8 cellular contexts compared by ENCODE assay signal in genomic region chr10:45761622-45762021, GRCh38. TPM values are rescaled to one million over a fixed set of nuclear protein-coding genes. Genes with fewer than 3 reads are reported as not detected.
DNase-seq lines count a peak whose midpoint lies in the region; ATAC-seq and TF ChIP-seq lines count a peak whose summit lies in the region.
"Not testable (repeated sequence)": the region's sequence is repeated elsewhere in the genome, so short reads cannot be mapped to it uniquely, and the experiment has no call there.

No MANE protein-coding gene starts in this region.

- peak; percentile 40 for ATAC-seq in GM18867 (IDR thresholded peaks at IDR 0.05; ENCODE audit: unreplicated experiment)
- ATAC-seq in GM19467 (IDR thresholded peaks at IDR 0.05; ENCODE audit: unreplicated experiment): peak; percentile 62
- ATAC-seq in HG02870 (IDR thresholded peaks at IDR 0.05; ENCODE audit: unreplicated experiment): peak; percentile 45
- peak; percentile 57 for ATAC-seq in HG03460 (IDR thresholded peaks at IDR 0.05; ENCODE audit: unreplicated experiment)
- ATAC-seq in activated B cell treated with CpG ODN at 0.5 μM for 24 hours (ENCODE audit: low read depth): peak; percentile 64

- not testable (repeated sequence) for DNase-seq in HFFc6, activated B cell treated with CpG ODN at 0.5 μM for 24 hours
- peak; percentile 44 for DNase-seq in fibroblast of villous mesenchyme (ENCODE audit: low read depth)

- H3K27ac Mint-ChIP-seq in HFFc6, activated B cell treated with CpG ODN at 0.5 μM for 24 hours: not testable (repeated sequence)
- H3K27ac Mint-ChIP-seq in stimulated activated naive CD8-positive, alpha-beta T cell treated with anti-CD3 and anti-CD28 coated beads, Interleukin-15, Interleukin-2, amounts not matched to agents 100 ng/mL and 50 ng/mL, for 24 hours: peak overlapping the region; percentile 32

- not testable (repeated sequence) for H3K36me3 Mint-ChIP-seq in HFFc6 (ENCODE audit: low read depth); stimulated activated naive CD8-positive, alpha-beta T cell treated with anti-CD3 and anti-CD28 coated beads, Interleukin-15, Interleukin-2, amounts not matched to agents 100 ng/mL and 50 ng/mL, for 24 hours (ENCODE audit: low read depth)
- peaks cover 26% of the 10 kb centered on the region for H3K36me3 Mint-ChIP-seq in activated B cell treated with CpG ODN at 0.5 μM for 24 hours (ENCODE audit: low read depth)

- POLR2A ChIA-PET in activated B cell treated with CpG ODN at 0.5 μM for 24 hours (lab: Charles Lee): not testable (repeated sequence)

- H3K4me1 Mint-ChIP-seq in HFFc6 (ENCODE audit: low read depth); activated B cell treated with CpG ODN at 0.5 μM for 24 hours; stimulated activated naive CD8-positive, alpha-beta T cell treated with anti-CD3 and anti-CD28 coated beads, Interleukin-15, Interleukin-2, amounts not matched to agents 100 ng/mL and 50 ng/mL, for 24 hours (ENCODE audit: low read depth): not testable (repeated sequence)

- intact Hi-C loops in activated B cell treated with CpG ODN at 0.5 μM for 24 hours (cut with micrococcal nuclease): not testable (repeated sequence)

- H3K4me3 Mint-ChIP-seq in HFFc6: peak overlapping the region; percentile 67
- not testable (repeated sequence) for H3K4me3 Mint-ChIP-seq in activated B cell treated with CpG ODN at 0.5 μM for 24 hours; stimulated activated naive CD8-positive, alpha-beta T cell treated with anti-CD3 and anti-CD28 coated beads, Interleukin-15, Interleukin-2, amounts not matched to agents 100 ng/mL and 50 ng/mL, for 24 hours

- H3K27me3 Mint-ChIP-seq in HFFc6 (ENCODE audit: insufficient read depth); activated B cell treated with CpG ODN at 0.5 μM for 24 hours; stimulated activated naive CD8-positive, alpha-beta T cell treated with anti-CD3 and anti-CD28 coated beads, Interleukin-15, Interleukin-2, amounts not matched to agents 100 ng/mL and 50 ng/mL, for 24 hours: not testable (repeated sequence)

- not testable (repeated sequence) for TF ChIP-seq CTCF in HFFc6 (IDR thresholded peaks at IDR 0.05); activated B cell treated with CpG ODN at 0.5 μM for 24 hours (IDR thresholded peaks at IDR 0.05); fibroblast of villous mesenchyme (IDR thresholded peaks at IDR 0.05; ENCODE audit: insufficient read depth, low read depth, low read length)

- not testable (repeated sequence) for H3K4me3 ChIP-seq in fibroblast of villous mesenchyme (ENCODE audit: low read depth, low read length)

- CTCF ChIA-PET in activated B cell treated with CpG ODN at 0.5 μM for 24 hours (lab: Charles Lee): not testable (repeated sequence)

- H3K9me3 Mint-ChIP-seq in HFFc6; activated B cell treated with CpG ODN at 0.5 μM for 24 hours; stimulated activated naive CD8-positive, alpha-beta T cell treated with anti-CD3 and anti-CD28 coated beads, Interleukin-15, Interleukin-2, amounts not matched to agents 100 ng/mL and 50 ng/mL, for 24 hours: not testable (repeated sequence)

RNA-seq across cellular contexts. Expression of gene WASHC2C, which starts 34.6 kb away (rescaled TPM):
- total RNA-seq in HFFc6 (2021; fragmentation: NEBNext Ultra II Directional; extraction: Animal tissue kit (Norgen Biotek cat#: 25700)): 10 to 100 TPM; 28.3 to 44.5 (median 34.1) TPM
- total RNA-seq in activated B cell treated with CpG ODN at 0.5 μM for 24 hours (67.0 and 74.1 TPM in 2 replicates), fibroblast of villous mesenchyme (47.9 and 55.7 TPM in 2 replicates)
